Comparison of ENCODE assay signal across 24 cellular contexts in genomic region chr17:33973491-33973890, GRCh38.
"Had no signal": no experiment of that assay in that cellular context is flagged by ENCODE, and none has a peak within 500 bp of the region (broad histone marks: within the 10 kb centered on the region; RNA-seq: fewer than 3 reads in every experiment).

No MANE protein-coding gene starts in this region.

- H3K9me3 ChIP-seq: breast epithelium had no signal

- H3K4me2 ChIP-seq: PC-9 had no signal

- H3K36me3 ChIP-seq: breast epithelium had no signal

- H3K27ac ChIP-seq: breast epithelium, PC-9 had no signal

- H2AFZ ChIP-seq: PC-9 had no signal

- H3K4me3 Mint-ChIP-seq: activated CD8-positive, alpha-beta T cell treated with anti-CD3 and anti-CD28 coated beads for 36 hours; activated naive CD4-positive, alpha-beta T cell treated with anti-CD3 and anti-CD28 coated beads, Interleukin-2, amount 10 ng/mL, durations not matched to agents 7 days and 5 days; activated naive CD8-positive, alpha-beta T cell treated with anti-CD3 and anti-CD28 coated beads for 36 hours; activated T-cell treated with anti-CD3 and anti-CD28 coated beads, Interleukin-2, amount 50 U/mL, for 72 hours; T-helper 17 cell had no signal

- H3K36me3 Mint-ChIP-seq: activated naive CD4-positive, alpha-beta T cell treated with anti-CD3 and anti-CD28 coated beads, Interleukin-2, amount 10 ng/mL, durations not matched to agents 7 days and 5 days; activated naive CD8-positive, alpha-beta T cell treated with anti-CD3 and anti-CD28 coated beads for 36 hours; IgD-negative memory B cell had no signal

- H3K9me3 Mint-ChIP-seq: activated CD8-positive, alpha-beta T cell treated with anti-CD3 and anti-CD28 coated beads for 36 hours; activated naive CD8-positive, alpha-beta T cell treated with anti-CD3 and anti-CD28 coated beads for 36 hours; activated T-helper 2 cell treated with anti-CD3 and anti-CD28 coated beads, Interferon-gamma antibody, Interleukin-2, Interleukin-4, amounts not matched to agents 10 μg/mL and 5 μg/mL and 100 μg/mL, durations not matched to agents 14 hours and 24 hours and 36 hours; IgD-negative memory B cell had no signal

- DNase-seq: activated CD4-positive, alpha-beta T cell treated with anti-CD3 and anti-CD28 coated beads for 4 hours; activated CD8-positive, alpha-beta memory T cell treated with anti-CD3 and anti-CD28 coated beads, Interleukin-2, amount 50 U/mL, for 4 hours; activated CD8-positive, alpha-beta T cell treated with anti-CD3 and anti-CD28 coated beads for 36 hours; activated gamma-delta T cell treated with Interleukin-2 at 50 U/mL for 16 hours; activated naive CD4-positive, alpha-beta T cell treated with anti-CD3 and anti-CD28 coated beads, Interleukin-2, amount 10 ng/mL, durations not matched to agents 7 days and 5 days; activated naive CD8-positive, alpha-beta T cell treated with anti-CD3 and anti-CD28 coated beads for 36 hours; activated T-cell treated with anti-CD3 and anti-CD28 coated beads, Interleukin-2, amount 50 U/mL, for 72 hours; caudate nucleus; KG1; MV-4-11; NCI-H1092 treated with DMSO at 0.1 percent for 48 hours; NCI-H1436; NCI-H1694 treated with DMSO at 0.1 percent for 48 hours; NCI-H2081 treated with DMSO at 0.1 percent for 48 hours; NCI-H446; NCI-H524; NCI-H748 treated with DMSO at 0.1 percent for 48 hours; PC-9; SIG-M5; T-helper 17 cell; T-helper 9 cell had no signal

- H3K4me1 ChIP-seq: breast epithelium had no signal

- H3K27ac Mint-ChIP-seq: activated CD8-positive, alpha-beta T cell treated with anti-CD3 and anti-CD28 coated beads for 36 hours; activated naive CD4-positive, alpha-beta T cell treated with anti-CD3 and anti-CD28 coated beads, Interleukin-2, amount 10 ng/mL, durations not matched to agents 7 days and 5 days; activated naive CD8-positive, alpha-beta T cell treated with anti-CD3 and anti-CD28 coated beads for 36 hours; activated T-helper 2 cell treated with anti-CD3 and anti-CD28 coated beads, Interferon-gamma antibody, Interleukin-2, Interleukin-4, amounts not matched to agents 10 μg/mL and 5 μg/mL and 100 μg/mL, durations not matched to agents 14 hours and 24 hours and 36 hours; IgD-negative memory B cell; T-helper 17 cell had no signal

- H3K27me3 Mint-ChIP-seq: activated naive CD8-positive, alpha-beta T cell treated with anti-CD3 and anti-CD28 coated beads for 36 hours had no signal

- H3K4me3 ChIP-seq: breast epithelium, PC-9 had no signal
